ENCODE assay signal across 8 cellular contexts in genomic region chr17:40177275-40177874, GRCh38. TPM values are rescaled to one million over a fixed set of nuclear protein-coding genes. Genes with fewer than 3 reads are reported as not detected.
A peak's percentile ranks its signal among the peaks of the same experiment; 100 is the strongest.
DNase-seq lines count a peak whose midpoint lies in the region; ATAC-seq and TF ChIP-seq lines count a peak whose summit lies in the region.

Gene RAPGEFL1 (plus strand): TSS chr17:40177470. CDS start chr17:40177862, 392 bp downstream.

- ATAC-seq in GM19372 (IDR thresholded peaks at IDR 0.05; ENCODE audit: low read depth, unreplicated experiment) (peak; percentile 85), lung (ENCODE audit: insufficient read depth, low FRiP score) (peak; percentile 80)
- peak; percentile 98 for ATAC-seq in activated CD8-positive, alpha-beta T cell treated with anti-CD3 and anti-CD28 coated beads for 36 hours

- TF ChIP-seq CTCF in AG04450 (IDR thresholded peaks at IDR 0.05; ENCODE audit: low read depth, low read length) (no peak), lung (IDR thresholded peaks at IDR 0.05; ENCODE audit: control extremely low read depth, extremely low read depth) (no peak)
- TF ChIP-seq CTCF in activated CD8-positive, alpha-beta T cell treated with anti-CD3 and anti-CD28 coated beads for 36 hours (IDR thresholded peaks at IDR 0.05): no peak

- peak within 1 kb of the TSS; percentile 52 for H3K4me3 ChIP-seq in AG04450 (ENCODE audit: low read depth, low read length)
- peak within 1 kb of the TSS; percentile 29 for H3K4me3 ChIP-seq in lung

- peak within 1 kb of the TSS; percentile 49 for H3K4me3 Mint-ChIP-seq in activated CD8-positive, alpha-beta T cell treated with anti-CD3 and anti-CD28 coated beads for 36 hours

- peaks cover 23% of the 10 kb centered on the region for H3K36me3 Mint-ChIP-seq in activated CD8-positive, alpha-beta T cell treated with anti-CD3 and anti-CD28 coated beads for 36 hours (ENCODE audit: low read depth)

- peak within 1 kb of the TSS; percentile 74 for H3K27ac Mint-ChIP-seq in activated CD8-positive, alpha-beta T cell treated with anti-CD3 and anti-CD28 coated beads for 36 hours

- no peaks in the 10 kb centered on the region for H3K27me3 ChIP-seq in AG04450 (ENCODE audit: control insufficient read depth, insufficient read depth, low read length)
- H3K27me3 ChIP-seq in lung (ENCODE audit: control insufficient read depth, insufficient read depth): no peaks in the 10 kb centered on the region

- H3K4me1 Mint-ChIP-seq in activated CD8-positive, alpha-beta T cell treated with anti-CD3 and anti-CD28 coated beads for 36 hours (ENCODE audit: low read depth): peaks cover 18% of the 10 kb centered on the region

- WGBS in lung, 2 donors: 0 to 4% methylated on average over 28 to 57 of the region's 57 CpGs

- H3K4me1 ChIP-seq in lung (ENCODE audit: control insufficient read depth in 2 of 2, insufficient read depth in 2 of 2, low read length in 2 of 2): peaks cover 0 to 1% of the 10 kb centered on the region in 2 donors

- DNase-seq in AG04450 (ENCODE audit: low read depth, low spot score) (no peak), NCI-H2171 treated with DMSO at 0.1 percent for 48 hours (lab: John Stamatoyannopoulos, UW) (peak; percentile 85), ecto neural progenitor cell (ENCODE audit: low spot score) (peak; percentile 93), lung (ENCODE audit: low spot score) (peak; percentile 82), inferior parietal cortex (ENCODE audit: extremely low spot score) (no peak)
- DNase-seq in activated CD8-positive, alpha-beta T cell treated with anti-CD3 and anti-CD28 coated beads for 36 hours: peak; percentile 94
- DNase-seq in stimulated activated CD8-positive, alpha-beta memory T cell treated with anti-CD3 and anti-CD28 coated beads, Interleukin-12 subunit alpha, Interleukin-12 subunit beta, amount 100 ng/mL, for 1 hour (ENCODE audit: low read depth): peak; percentile 66

- peak within 1 kb of the TSS; percentile 21 for H3K27ac ChIP-seq in AG04450 (ENCODE audit: low read depth, low read length)
- peak within 1 kb of the TSS in 1 of 2 donors; percentile 76 for H3K27ac ChIP-seq in lung (ENCODE audit: low read depth in 1 of 2, low read length in 1 of 2)

- POLR2A ChIA-PET in AG04450 (lab: Yijun Ruan, JAX): no interaction called here
- POLR2A ChIA-PET in activated CD8-positive, alpha-beta T cell treated with anti-CD3 and anti-CD28 coated beads for 36 hours (lab: Charles Lee): interaction anchor here (0.7 to 1.6 kb wide), 2 partner anchors 10 to 154 kb away, joined by 3 read pairs; no protein-coding TSS in a partner anchor

- H3K36me3 ChIP-seq in lung (ENCODE audit: control insufficient read depth in 2 of 2, insufficient read depth in 2 of 2, low read length in 2 of 2): peaks cover 7 to 10% of the 10 kb centered on the region in 2 donors

- H3K9me3 ChIP-seq in AG04450 (ENCODE audit: control insufficient read depth, insufficient read depth, low read length) (no peaks in the 10 kb centered on the region), lung (ENCODE audit: control insufficient read depth in 2 of 2, insufficient read depth in 1 of 2, low read length in 1 of 2) (no peaks in the 10 kb centered on the region)

- intact Hi-C loops in activated CD8-positive, alpha-beta T cell treated with anti-CD3 and anti-CD28 coated beads for 36 hours (cut with micrococcal nuclease): no loop called here

- CTCF ChIA-PET in AG04450 (lab: Charles Lee): no interaction called here
- CTCF ChIA-PET in activated CD8-positive, alpha-beta T cell treated with anti-CD3 and anti-CD28 coated beads for 36 hours (lab: Charles Lee): interaction anchor here (0.7 to 8.5 kb wide), 5 partner anchors 9 to 151 kb away, joined by 3 to 78 read pairs (median 4); no protein-coding TSS in a partner anchor

- H3K9me3 Mint-ChIP-seq in activated CD8-positive, alpha-beta T cell treated with anti-CD3 and anti-CD28 coated beads for 36 hours: no peaks in the 10 kb centered on the region

- H3K27me3 Mint-ChIP-seq in activated CD8-positive, alpha-beta T cell treated with anti-CD3 and anti-CD28 coated beads for 36 hours: no peaks in the 10 kb centered on the region

RNA-seq across cellular contexts. Expression of gene RAPGEFL1, which starts in this region (rescaled TPM):
- polyA plus RNA-seq in AG04450 (2011; rRNA removed) (2.9 and 3.0 TPM in 2 replicates), lung (1 to 10 TPM; 8.4 to 9.4 TPM)
- polyA minus RNA-seq in AG04450 (2011; rRNA and poly(A)+ RNA removed): 4.2 and 4.3 TPM in 2 replicates
- 1 to 10 TPM; 3.8 to 5.4 TPM for total RNA-seq in activated CD8-positive, alpha-beta T cell treated with anti-CD3 and anti-CD28 coated beads for 36 hours
- 1 to 10 TPM; 4.6 to 9.1 TPM for total RNA-seq in lung

Comparison
In these comparisons a context has a peak if more than half of its experiments do, and no peak if none do; other contexts are left out.
1. DNase-seq: peak in NCI-H2171 treated with DMSO at 0.1 percent for 48 hours (single experiment), activated CD8-positive, alpha-beta T cell treated with anti-CD3 and anti-CD28 coated beads for 36 hours (single experiment), ecto neural progenitor cell (single experiment), lung (single experiment) and stimulated activated CD8-positive, alpha-beta memory T cell treated with anti-CD3 and anti-CD28 coated beads, Interleukin-12 subunit alpha, Interleukin-12 subunit beta, amount 100 ng/mL, for 1 hour (single experiment); none in AG04450 (single experiment) and inferior parietal cortex (single experiment).
2. Peak in every context shown above with its lines, with median percentiles within 50 percentile points of each other: ATAC-seq.